ENCODE assay signal across 1 cellular context in the genomic region with DNA sequence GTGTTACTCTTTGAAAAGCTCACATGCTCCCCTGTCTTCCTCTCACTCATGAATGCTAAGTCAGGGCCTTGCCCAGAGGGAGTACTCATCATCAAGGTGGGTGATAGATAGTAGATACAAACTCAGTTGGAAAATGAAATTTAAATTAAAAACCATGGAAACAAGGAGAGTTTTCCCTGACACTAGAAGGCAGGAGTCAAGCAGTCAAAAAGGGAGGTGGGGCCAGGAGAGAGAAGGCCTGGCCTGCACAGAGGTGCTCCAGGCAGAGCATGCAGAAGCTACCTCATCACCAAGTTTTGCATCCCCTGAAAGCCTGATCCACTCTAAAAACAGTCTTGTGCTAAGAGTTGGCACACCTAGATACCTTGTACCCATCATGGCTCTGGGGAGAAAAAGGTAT.
TF ChIP-seq lines count a peak whose summit lies in the region.

No MANE protein-coding gene starts in this region.

TF ChIP-seq in GM23338, 12 proteins besides CTCF, POLR2A, EP300 and RAD21 (continued from another document):
- TF ChIP-seq, protein P1, sequence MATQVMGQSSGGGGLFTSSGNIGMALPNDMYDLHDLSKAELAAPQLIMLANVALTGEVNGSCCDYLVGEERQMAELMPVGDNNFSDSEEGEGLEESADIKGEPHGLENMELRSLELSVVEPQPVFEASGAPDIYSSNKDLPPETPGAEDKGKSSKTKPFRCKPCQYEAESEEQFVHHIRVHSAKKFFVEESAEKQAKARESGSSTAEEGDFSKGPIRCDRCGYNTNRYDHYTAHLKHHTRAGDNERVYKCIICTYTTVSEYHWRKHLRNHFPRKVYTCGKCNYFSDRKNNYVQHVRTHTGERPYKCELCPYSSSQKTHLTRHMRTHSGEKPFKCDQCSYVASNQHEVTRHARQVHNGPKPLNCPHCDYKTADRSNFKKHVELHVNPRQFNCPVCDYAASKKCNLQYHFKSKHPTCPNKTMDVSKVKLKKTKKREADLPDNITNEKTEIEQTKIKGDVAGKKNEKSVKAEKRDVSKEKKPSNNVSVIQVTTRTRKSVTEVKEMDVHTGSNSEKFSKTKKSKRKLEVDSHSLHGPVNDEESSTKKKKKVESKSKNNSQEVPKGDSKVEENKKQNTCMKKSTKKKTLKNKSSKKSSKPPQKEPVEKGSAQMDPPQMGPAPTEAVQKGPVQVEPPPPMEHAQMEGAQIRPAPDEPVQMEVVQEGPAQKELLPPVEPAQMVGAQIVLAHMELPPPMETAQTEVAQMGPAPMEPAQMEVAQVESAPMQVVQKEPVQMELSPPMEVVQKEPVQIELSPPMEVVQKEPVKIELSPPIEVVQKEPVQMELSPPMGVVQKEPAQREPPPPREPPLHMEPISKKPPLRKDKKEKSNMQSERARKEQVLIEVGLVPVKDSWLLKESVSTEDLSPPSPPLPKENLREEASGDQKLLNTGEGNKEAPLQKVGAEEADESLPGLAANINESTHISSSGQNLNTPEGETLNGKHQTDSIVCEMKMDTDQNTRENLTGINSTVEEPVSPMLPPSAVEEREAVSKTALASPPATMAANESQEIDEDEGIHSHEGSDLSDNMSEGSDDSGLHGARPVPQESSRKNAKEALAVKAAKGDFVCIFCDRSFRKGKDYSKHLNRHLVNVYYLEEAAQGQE (IDR thresholded peaks at IDR 0.05; ENCODE audit: unreplicated experiment), result no peak
- TF ChIP-seq EZH2phosphoT487 (IDR thresholded peaks at IDR 0.05; ENCODE audit: unreplicated experiment) (no peak), ZNF331 (CRISPR knock-in tag; IDR thresholded peaks at IDR 0.05; ENCODE audit: low read depth) (no peak), JUNB (IDR thresholded peaks at IDR 0.05; ENCODE audit: unreplicated experiment) (no peak), POLR2AphosphoS5 (IDR thresholded peaks at IDR 0.05; ENCODE audit: low read depth) (no peak), CREB1 (CRISPR knock-in tag; IDR thresholded peaks at IDR 0.05; ENCODE audit: low read depth) (no peak), ETS1 (IDR thresholded peaks at IDR 0.05) (no peak), NANOG (IDR thresholded peaks at IDR 0.05; ENCODE audit: borderline replicate concordance) (no peak), STAT1 (IDR thresholded peaks at IDR 0.05; ENCODE audit: unreplicated experiment) (no peak)
